Comparison of ENCODE assay signal across 21 cellular contexts in the genomic region with DNA sequence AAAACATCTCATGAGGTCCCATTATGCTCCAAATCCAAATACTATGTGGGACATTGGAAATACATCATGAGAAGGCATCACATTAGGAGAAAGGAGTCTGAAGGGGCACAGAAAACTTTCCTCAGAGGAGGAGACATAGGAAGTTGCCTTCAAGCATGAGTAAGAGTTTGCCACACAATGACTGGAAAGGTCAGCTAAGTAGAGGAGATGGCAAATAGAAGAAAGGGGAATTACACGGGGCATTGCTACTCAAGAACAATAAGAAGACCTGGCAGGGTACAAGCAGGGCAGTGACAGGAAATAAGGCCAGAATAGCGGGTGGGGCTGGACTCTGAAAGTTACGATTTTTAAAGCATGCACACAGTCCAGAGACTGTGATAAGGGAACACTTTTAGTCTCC.
DNase-seq lines count a peak whose midpoint lies in the region; ATAC-seq, FAIRE-seq and TF ChIP-seq lines count a peak whose summit lies in the region.
"Had no signal": no experiment of that assay in that cellular context is flagged by ENCODE, and none has a peak within 500 bp of the region (broad histone marks: within the 10 kb centered on the region; RNA-seq: fewer than 3 reads in every experiment).

No MANE protein-coding gene starts in this region.

- no peak overlapping the region for H3K27ac ChIP-seq in osteoblast (ENCODE audit: low read depth, low read length)
- H3K27ac ChIP-seq: KMS-11, PC-9, SJSA1 had no signal

- no peaks in the 10 kb centered on the region for H4K20me1 ChIP-seq in osteoblast (ENCODE audit: insufficient read depth, low read length)

- H2AFZ ChIP-seq in osteoblast (ENCODE audit: low read length) = peak overlapping the region; percentile 2
- H2AFZ ChIP-seq: PC-9 had no signal

- no peak overlapping the region for H3K4me2 ChIP-seq in osteoblast (ENCODE audit: insufficient read depth, low read length)
- H3K4me2 ChIP-seq: KMS-11, PC-9 had no signal

- H3K36me3 ChIP-seq in bronchial epithelial cell (ENCODE audit: control insufficient read depth, insufficient read depth, low read length) = no peaks in the 10 kb centered on the region
- no peaks in the 10 kb centered on the region for H3K36me3 ChIP-seq in osteoblast (ENCODE audit: insufficient read depth, low read length)
- H3K36me3 ChIP-seq: HAP-1, SJSA1 had no signal

- no peak overlapping the region for H3K4me3 ChIP-seq in bronchial epithelial cell (ENCODE audit: low read depth, low read length)
- no peak overlapping the region for H3K4me3 ChIP-seq in fibroblast of the aortic adventitia (ENCODE audit: low read depth, low read length)
- no peak overlapping the region for H3K4me3 ChIP-seq in osteoblast (ENCODE audit: insufficient read depth, low read length)
- H3K4me3 ChIP-seq: HAP-1, PC-9, SJSA1 had no signal

- DNase-seq in bronchial epithelial cell (ENCODE audit: low read depth) = peak; percentile 20
- peak; percentile 15 for DNase-seq in fibroblast of the aortic adventitia (ENCODE audit: low read depth)
- DNase-seq in osteoblast (ENCODE audit: insufficient read length, low spot score, missing footprints) = peak; percentile 26
- DNase-seq in NCI-H748 treated with DMSO at 0.1 percent for 48 hours (lab: John Stamatoyannopoulos, UW) = no peak
- DNase-seq in RKO (ENCODE audit: low spot score) = no peak
- no peak for DNase-seq in middle frontal gyrus (ENCODE audit: extremely low spot score, low spot score)
- DNase-seq: Calu3, DMS79 treated with DMSO at 0.1 percent for 48 hours, MM.1S, NCI-H2029, NCI-H446, NCI-H524 treated with DMSO at 0.1 percent for 48 hours, PC-9, Right ventricle myocardium superior, RPMI8226 had no signal

- H3K4me1 ChIP-seq in osteoblast (ENCODE audit: insufficient read depth, low read length) = no peaks in the 10 kb centered on the region
- H3K4me1 ChIP-seq: HAP-1 had no signal

- no peaks in the 10 kb centered on the region for H3K79me2 ChIP-seq in osteoblast (ENCODE audit: insufficient read depth, low read length)

- TF ChIP-seq CTCF in bronchial epithelial cell (IDR thresholded peaks at IDR 0.05; ENCODE audit: insufficient read depth, low read length, severe bottlenecking) (no peak), fibroblast of the aortic adventitia (IDR thresholded peaks at IDR 0.05; ENCODE audit: insufficient read depth, low read length) (no peak), osteoblast (IDR thresholded peaks at IDR 0.05; ENCODE audit: extremely low read depth, low read depth, low read length) (no peak)

- no peaks in the 10 kb centered on the region for H3K9me3 ChIP-seq in osteoblast (ENCODE audit: low read depth, low read length)
- H3K9me3 ChIP-seq: HAP-1, SJSA1 had no signal

- H3K27me3 ChIP-seq in bronchial epithelial cell (ENCODE audit: control insufficient read depth, insufficient read depth, low read length) = no peaks in the 10 kb centered on the region
- H3K27me3 ChIP-seq in osteoblast (ENCODE audit: insufficient read depth, low read length) = no peaks in the 10 kb centered on the region
- H3K27me3 ChIP-seq: SJSA1 had no signal

- ATAC-seq in HG03442 (IDR thresholded peaks at IDR 0.05; ENCODE audit: unreplicated experiment) = no peak

- FAIRE-seq in bronchial epithelial cell (lab: Jason Lieb, UNC) = no peak
- FAIRE-seq: GM12892, GM18507 had no signal

Comparison
In these comparisons a context has a peak if more than half of its experiments do, and no peak if none do; other contexts are left out.
1. DNase-seq: peak in bronchial epithelial cell (single experiment), fibroblast of the aortic adventitia (single experiment) and osteoblast (single experiment); none in NCI-H748 treated with DMSO at 0.1 percent for 48 hours (single experiment), RKO (single experiment) and middle frontal gyrus (single experiment).